8 cellular contexts compared by ENCODE assay signal in the genomic region with DNA sequence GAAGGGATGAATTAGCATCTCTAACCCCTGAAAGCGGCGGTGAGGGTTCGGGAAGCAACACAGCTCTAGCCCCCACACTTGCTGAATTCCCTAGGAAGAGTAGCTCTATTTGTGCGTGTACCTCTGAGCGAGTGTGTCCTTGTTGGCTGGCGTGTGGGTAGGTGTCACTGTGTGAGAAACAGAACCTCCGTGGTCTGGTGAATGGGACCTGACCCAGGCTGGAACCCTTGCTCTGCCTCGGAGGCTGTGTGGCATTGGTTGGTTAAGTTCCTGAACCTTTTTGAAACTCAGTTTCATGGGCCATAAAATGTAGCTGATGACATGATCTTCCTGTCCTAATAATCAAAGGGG. TPM values are rescaled to one million over a fixed set of nuclear protein-coding genes. Genes with fewer than 3 reads are reported as not detected.
DNase-seq lines count a peak whose midpoint lies in the region; ATAC-seq and TF ChIP-seq lines count a peak whose summit lies in the region.

No MANE protein-coding gene starts in this region.

- H4K20me1 ChIP-seq in IMR-90 (ENCODE audit: insufficient read depth, low read length) (peaks cover 42% of the 10 kb centered on the region), smooth muscle cell (ENCODE audit: low read depth) (peaks cover 41% of the 10 kb centered on the region)

- H4K5ac ChIP-seq in IMR-90 (ENCODE audit: low read depth, low read length): peak overlapping the region; percentile 69

- TF ChIP-seq CTCF in IMR-90 (conservative IDR thresholded peaks at IDR 0.05; ENCODE audit: low read depth, low read length) (no peak), smooth muscle cell (IDR thresholded peaks at IDR 0.05; ENCODE audit: borderline replicate concordance, insufficient read depth, poor library complexity, severe bottlenecking) (no peak)

- H3F3A ChIP-seq in smooth muscle cell (ENCODE audit: low read depth): no peaks in the 10 kb centered on the region

- H4K8ac ChIP-seq in IMR-90 (ENCODE audit: low read depth in 2 of 2, low read length in 2 of 2): peak overlapping the region; percentile 56 to 90

- no TSS peak for BruUV-seq in IMR-90 (replicated peaks; lab: Mats Ljungman, UMichigan)

- intact Hi-C loops in IMR-90 (cut with micrococcal nuclease): no loop called here

- no peak for DNase-seq in IMR-90
- DNase-seq in smooth muscle cell (lab: John Stamatoyannopoulos, UW; ENCODE audit: unreplicated experiment): no peak
- no peak for DNase-seq in HCEC 1CT
- no peak for DNase-seq in occipital lobe (lab: John Stamatoyannopoulos, UW)
- no peak for DNase-seq in NCI-H524 treated with DMSO at 0.1 percent for 48 hours (lab: John Stamatoyannopoulos, UW)
- no peak for DNase-seq in GM19240 (ENCODE audit: insufficient read length, low spot score)

- H2AK9ac ChIP-seq in IMR-90 (replicated peaks; ENCODE audit: low read depth, low read length, poor library complexity): peak overlapping the region; percentile 99

- H3K4ac ChIP-seq in IMR-90 (ENCODE audit: low read depth, low read length): peak overlapping the region; percentile 55; the same call in 1 of the 2 replicates

- TF ChIP-seq POLR2A in IMR-90 (IDR thresholded peaks at IDR 0.05; ENCODE audit: low read depth, low read length): no peak

- no peak overlapping the region for H2BK15ac ChIP-seq in IMR-90 (ENCODE audit: low read depth, low read length)

- peaks cover 39% of the 10 kb centered on the region for H3K79me2 ChIP-seq in smooth muscle cell (ENCODE audit: low read depth)

- peak overlapping the region; percentile 57 for H3K4me2 ChIP-seq in IMR-90 (ENCODE audit: low read depth, low read length)
- peak overlapping the region; percentile 92 for H3K4me2 ChIP-seq in smooth muscle cell

- H3K27ac ChIP-seq in IMR-90 (ENCODE audit: insufficient read depth, low read length) (no peak overlapping the region), smooth muscle cell (ENCODE audit: low read depth) (no peak overlapping the region)

- H3K36me3 ChIP-seq in IMR-90 (ENCODE audit: control insufficient read depth, insufficient read depth, low read length) (peaks cover 26% of the 10 kb centered on the region), endocrine pancreas (ENCODE audit: control insufficient read depth, insufficient read depth, low read length) (peaks cover 5% of the 10 kb centered on the region), smooth muscle cell (ENCODE audit: low read depth) (no peaks in the 10 kb centered on the region)

- H3K9me3 ChIP-seq in IMR-90 (ENCODE audit: control insufficient read depth, insufficient read depth, low read length) (no peaks in the 10 kb centered on the region), endocrine pancreas (ENCODE audit: control insufficient read depth, low read length) (no peaks in the 10 kb centered on the region), smooth muscle cell (replicated peaks; ENCODE audit: low read depth) (no peaks in the 10 kb centered on the region)

- 20% methylated on average over 1 of the region's 8 CpGs; no CpG with 5 or more reads in 1 of the 2 experiments for WGBS in IMR-90 (ENCODE audit: extremely low coverage in 2 of 2, insufficient read length in 1 of 2), 2 experiments
- WGBS in smooth muscle cell (ENCODE audit: low lambda C conversion rate): 24% methylated on average over 8 of the region's 8 CpGs

- H3K4me3 ChIP-seq in IMR-90 (ENCODE audit: insufficient read depth, low read depth, low read length) (peak overlapping the region; percentile 19; the same call in 1 of the 2 replicates), endocrine pancreas (ENCODE audit: control insufficient read depth, insufficient read depth, low read length) (peak overlapping the region; percentile 58), smooth muscle cell (peak overlapping the region; percentile 64)

- H3K9me1 ChIP-seq in IMR-90 (ENCODE audit: insufficient read depth, low read length): peaks cover 20% of the 10 kb centered on the region

- H3K23ac ChIP-seq in IMR-90 (ENCODE audit: low read depth, low read length): no peak overlapping the region

- H3K14ac ChIP-seq in IMR-90 (replicated peaks; ENCODE audit: low read depth, low read length): no peak overlapping the region

- H2BK5ac ChIP-seq in IMR-90 (ENCODE audit: low read depth, low read length, poor library complexity, severe bottlenecking): no peak overlapping the region

- ATAC-seq in GM21360 (IDR thresholded peaks at IDR 0.05; ENCODE audit: unreplicated experiment) (peak; percentile 12), IMR-90 (ENCODE audit: low read depth) (peak; percentile 1; the same call in 1 of the 2 replicates)

- dilution Hi-C loops in IMR-90 (cut with HindIII; ENCODE audit: low sequenced_read_pairs, unreplicated experiment): no loop called here

- H3K56ac ChIP-seq in IMR-90 (ENCODE audit: extremely low read depth, insufficient read depth, low read length): no peak overlapping the region

- CTCF ChIA-PET in IMR-90 (lab: Yijun Ruan, JAX): no interaction called here

- peak overlapping the region; percentile 26 for H4K91ac ChIP-seq in IMR-90 (ENCODE audit: insufficient read depth, low read depth, low read length)

- no peak overlapping the region for H2BK20ac ChIP-seq in IMR-90 (ENCODE audit: low read depth, low read length)

- in situ Hi-C loops in IMR-90 (cut with MboI; ENCODE audit: low sequenced_read_pairs): no loop called here

- H3K79me1 ChIP-seq in IMR-90 (ENCODE audit: low read depth in 1 of 2, low read length in 2 of 2): peaks cover 0 to 49% of the 10 kb centered on the region in 2 experiments; a peak in 2 of 4 replicates

- no peak overlapping the region for H2AK5ac ChIP-seq in IMR-90 (ENCODE audit: low read depth, low read length)

- peak overlapping the region; percentile 97 for H2AFZ ChIP-seq in IMR-90 (replicated peaks; ENCODE audit: low read length, poor library complexity)
- peak overlapping the region; percentile 76 for H2AFZ ChIP-seq in smooth muscle cell (ENCODE audit: low read depth)

- no peak overlapping the region for H2BK120ac ChIP-seq in IMR-90 (ENCODE audit: low read depth, low read length)

- no peak for TF ChIP-seq RAD21 in IMR-90 (IDR thresholded peaks at IDR 0.05; ENCODE audit: low read length)

- H3K27me3 ChIP-seq in IMR-90 (ENCODE audit: control insufficient read depth, insufficient read depth, low read length) (no peaks in the 10 kb centered on the region), endocrine pancreas (ENCODE audit: control insufficient read depth, insufficient read depth, low read length) (no peaks in the 10 kb centered on the region), smooth muscle cell (ENCODE audit: low read depth) (no peaks in the 10 kb centered on the region)

- H3K18ac ChIP-seq in IMR-90 (ENCODE audit: low read depth, low read length): no peak overlapping the region

- POLR2A ChIA-PET in IMR-90 (lab: Charles Lee; ENCODE audit: unreplicated experiment): no interaction called here

- H3K4me1 ChIP-seq in IMR-90 (ENCODE audit: control insufficient read depth, insufficient read depth, low read length): peaks cover 26% of the 10 kb centered on the region
- peaks cover 5% of the 10 kb centered on the region for H3K4me1 ChIP-seq in endocrine pancreas (ENCODE audit: control insufficient read depth, insufficient read depth, low read length)
- peaks cover 26% of the 10 kb centered on the region for H3K4me1 ChIP-seq in smooth muscle cell (ENCODE audit: low read depth)

- H3K9ac ChIP-seq in IMR-90 (ENCODE audit: low read depth, low read length): no peak overlapping the region
- no peak overlapping the region for H3K9ac ChIP-seq in endocrine pancreas (ENCODE audit: control insufficient read depth, insufficient read depth, low read length)
- H3K9ac ChIP-seq in smooth muscle cell (ENCODE audit: low read depth): no peak overlapping the region

RNA-seq across cellular contexts. Expression of a gene that starts 0.4 kb away (rescaled TPM):
- total RNA-seq in IMR-90 (2012; rRNA removed): 35.3 and 35.6 TPM in 2 replicates
- 47.3 and 54.3 TPM in 2 replicates for polyA plus RNA-seq in IMR-90 (2012; rRNA removed)
- polyA plus RNA-seq in IMR-90 (2012; cell fraction: cytosol; rRNA removed): 52.1 and 61.0 TPM in 2 replicates
- polyA plus RNA-seq in IMR-90 (2012; cell fraction: nucleus; rRNA removed; ENCODE audit: low replicate concordance): 14.6 and 28.3 TPM in 2 replicates
- total RNA-seq in smooth muscle cell: 33.6 and 42.7 TPM in 2 replicates
- polyA plus RNA-seq in smooth muscle cell: 53.2 and 56.6 TPM in 2 replicates
- 19.8 TPM for total RNA-seq in occipital lobe

RNA-seq across cellular contexts. Expression of a gene that starts 9.1 kb away (rescaled TPM):
- total RNA-seq in IMR-90 (2012; rRNA removed) (26.1 and 29.2 TPM in 2 replicates), smooth muscle cell (15.1 and 21.6 TPM in 2 replicates), occipital lobe (10.0 TPM)
- polyA plus RNA-seq in IMR-90 (2012; rRNA removed) (31.7 and 41.5 TPM in 2 replicates), smooth muscle cell (22.6 and 30.7 TPM in 2 replicates)
- polyA plus RNA-seq in IMR-90 (2012; cell fraction: cytosol; rRNA removed): 28.2 and 48.4 TPM in 2 replicates
- 41.4 and 73.4 TPM in 2 replicates for polyA plus RNA-seq in IMR-90 (2012; cell fraction: nucleus; rRNA removed; ENCODE audit: low replicate concordance)

RNA-seq across cellular contexts. Expression of a gene that starts 9.2 kb away (rescaled TPM):
- total RNA-seq in IMR-90 (2012; rRNA removed) (27.5 and 38.7 TPM in 2 replicates), smooth muscle cell (18.0 and 25.1 TPM in 2 replicates), occipital lobe (19.0 TPM)
- polyA plus RNA-seq in IMR-90 (2012; rRNA removed) (38.3 and 38.5 TPM in 2 replicates), smooth muscle cell (29.3 and 39.7 TPM in 2 replicates)
- 25.2 and 33.3 TPM in 2 replicates for polyA plus RNA-seq in IMR-90 (2012; cell fraction: cytosol; rRNA removed)
- 62.9 and 100 TPM in 2 replicates for polyA plus RNA-seq in IMR-90 (2012; cell fraction: nucleus; rRNA removed; ENCODE audit: low replicate concordance)

RNA-seq across cellular contexts. Expression of a gene that starts 14.2 kb away (rescaled TPM):
- 0.83 and 1.1 TPM in 2 replicates for total RNA-seq in IMR-90 (2012; rRNA removed)
- polyA plus RNA-seq in IMR-90 (2012; rRNA removed): 1.1 and 1.4 TPM in 2 replicates
- polyA plus RNA-seq in IMR-90 (2012; cell fraction: cytosol; rRNA removed): 1.3 and 2.1 TPM in 2 replicates
- 2.2 and 2.7 TPM in 2 replicates for polyA plus RNA-seq in IMR-90 (2012; cell fraction: nucleus; rRNA removed; ENCODE audit: low replicate concordance)
- 0.27 and 1.4 TPM in 2 replicates for total RNA-seq in smooth muscle cell
- polyA plus RNA-seq in smooth muscle cell: 0.21 and 1.7 TPM in 2 replicates
- total RNA-seq in occipital lobe: 2.5 TPM

RNA-seq across cellular contexts. Expression of a gene that starts 19.1 kb away (rescaled TPM):
- 17.4 and 18.3 TPM in 2 replicates for total RNA-seq in IMR-90 (2012; rRNA removed)
- 53.4 and 55.6 TPM in 2 replicates for polyA plus RNA-seq in IMR-90 (2012; rRNA removed)
- 48.6 and 60.5 TPM in 2 replicates for polyA plus RNA-seq in IMR-90 (2012; cell fraction: cytosol; rRNA removed)
- 77.2 and 105 TPM in 2 replicates for polyA plus RNA-seq in IMR-90 (2012; cell fraction: nucleus; rRNA removed; ENCODE audit: low replicate concordance)
- total RNA-seq in smooth muscle cell: 25.3 and 27.6 TPM in 2 replicates
- polyA plus RNA-seq in smooth muscle cell: 58.5 and 62.2 TPM in 2 replicates
- total RNA-seq in occipital lobe: 7.8 TPM
